In genomic region chr6:42781811-42782688, GRCh38 we compare ENCODE assay signal across 8 cellular contexts. TPM values are rescaled to one million over a fixed set of nuclear protein-coding genes. Genes with fewer than 3 reads are reported as not detected.
DNase-seq lines count a peak whose midpoint lies in the region; ATAC-seq and TF ChIP-seq lines count a peak whose summit lies in the region.

BICRAL (plus strand) TSS chr6:42782052; CDS start chr6:42822023, 39,971 bp downstream.

- H3K36me3 ChIP-seq in ES-I3 (ENCODE audit: insufficient read depth, low read length) (no peaks in the 10 kb centered on the region), SU-DHL-6 (ENCODE audit: low read length) (peaks cover 4% of the 10 kb centered on the region; the same call in 1 of the 2 replicates), thoracic aorta (no peaks in the 10 kb centered on the region)

- no peaks in the 10 kb centered on the region for H3K9me3 Mint-ChIP-seq in activated naive CD8-positive, alpha-beta T cell (ENCODE audit: low read depth)
- no peaks in the 10 kb centered on the region for H3K9me3 Mint-ChIP-seq in osteocyte (ENCODE audit: unreplicated experiment)

- ATAC-seq in thoracic aorta (ENCODE audit: insufficient number of reproducible peaks, low FRiP score, low read depth) (peak; percentile 61), HG03457 (IDR thresholded peaks at IDR 0.05; ENCODE audit: unreplicated experiment) (no peak)

- H3K4me3 ChIP-seq in SU-DHL-6 (ENCODE audit: insufficient read depth, low read length, poor library complexity, severe bottlenecking): peak within 1 kb of the TSS; percentile 72
- H3K4me3 ChIP-seq in thoracic aorta: peak within 1 kb of the TSS; percentile 89

- peaks cover 77% of the 10 kb centered on the region for H3F3A ChIP-seq in SU-DHL-6 (ENCODE audit: insufficient read depth)

- H3K36me3 Mint-ChIP-seq in activated naive CD8-positive, alpha-beta T cell: no peaks in the 10 kb centered on the region
- H3K36me3 Mint-ChIP-seq in osteocyte (ENCODE audit: unreplicated experiment): no peaks in the 10 kb centered on the region

- intact Hi-C loops in head of caudate nucleus (cut with DNase I): loop anchor here (2.0 to 10.0 kb wide), 3 partner anchors 35 to 95 kb away; partner anchors contain the start of genes PRPH2, RPL7L1 and TBCC

- TF ChIP-seq CTCF in SU-DHL-6 (IDR thresholded peaks at IDR 0.05; ENCODE audit: insufficient read depth, low read length, poor library complexity, severe bottlenecking) (no peak), osteocyte (IDR thresholded peaks at IDR 0.05) (no peak), thoracic aorta (IDR thresholded peaks at IDR 0.05) (no peak)

- peaks cover 52% of the 10 kb centered on the region for H3K79me2 ChIP-seq in SU-DHL-6 (ENCODE audit: insufficient read depth, low read length)

- no peak within 1 kb of the TSS for H2AFZ ChIP-seq in SU-DHL-6 (ENCODE audit: low read depth, low read length, severe bottlenecking)

- no peaks in the 10 kb centered on the region for H4K20me1 ChIP-seq in SU-DHL-6 (ENCODE audit: low read depth, low read length)

- H3K27me3 ChIP-seq in SU-DHL-6 (ENCODE audit: low read length) (no peaks in the 10 kb centered on the region), thoracic aorta (replicated peaks; ENCODE audit: insufficient read depth) (no peaks in the 10 kb centered on the region)

- no peaks in the 10 kb centered on the region for H3K9me3 ChIP-seq in ES-I3 (ENCODE audit: control insufficient read depth, insufficient read depth, low read length)
- no peaks in the 10 kb centered on the region for H3K9me3 ChIP-seq in SU-DHL-6 (ENCODE audit: insufficient read depth, low read length)
- no peaks in the 10 kb centered on the region for H3K9me3 ChIP-seq in thoracic aorta

- H3K27ac Mint-ChIP-seq in activated naive CD8-positive, alpha-beta T cell: peak within 1 kb of the TSS; percentile 100
- peak within 1 kb of the TSS; percentile 99 for H3K27ac Mint-ChIP-seq in osteocyte (ENCODE audit: unreplicated experiment)

- H3K27ac ChIP-seq in SU-DHL-6 (ENCODE audit: low read depth, low read length) (peak within 1 kb of the TSS; percentile 92), thoracic aorta (peak within 1 kb of the TSS; percentile 99 to 100)

- peak within 1 kb of the TSS; percentile 98 for H3K4me3 Mint-ChIP-seq in activated naive CD8-positive, alpha-beta T cell
- H3K4me3 Mint-ChIP-seq in osteocyte (ENCODE audit: unreplicated experiment): peak within 1 kb of the TSS; percentile 90

- H3K9me2 ChIP-seq in SU-DHL-6 (replicated peaks; ENCODE audit: insufficient read depth, low read length): no peaks in the 10 kb centered on the region

- peak within 1 kb of the TSS; percentile 99 for H3K4me2 ChIP-seq in SU-DHL-6 (ENCODE audit: low read depth, low read length, poor library complexity, severe bottlenecking)

- peak; percentile 83 for DNase-seq in MV-4-11 (lab: John Stamatoyannopoulos, UW)
- DNase-seq in head of caudate nucleus: peak in 41 of 42 donors; percentile 2 to 77 (median 42)
- peak; percentile 84 for DNase-seq in osteocyte (ENCODE audit: extremely low spot score, unreplicated experiment)
- DNase-seq in thoracic aorta (ENCODE audit: low spot score): no peak

- H3K4me1 Mint-ChIP-seq in activated naive CD8-positive, alpha-beta T cell (ENCODE audit: low read depth): peaks cover 29% of the 10 kb centered on the region
- H3K4me1 Mint-ChIP-seq in osteocyte (ENCODE audit: unreplicated experiment): peaks cover 28% of the 10 kb centered on the region

- peak within 1 kb of the TSS; percentile 99 for H3K9ac ChIP-seq in ES-I3 (ENCODE audit: low read depth, low read length)
- peak within 1 kb of the TSS; percentile 95 for H3K9ac ChIP-seq in SU-DHL-6 (ENCODE audit: low read length)

- H3K4me1 ChIP-seq in ES-I3 (ENCODE audit: insufficient read depth, low read length) (no peaks in the 10 kb centered on the region), thoracic aorta (ENCODE audit: control insufficient read depth in 1 of 2, low read depth in 2 of 2) (peaks cover 22 to 31% of the 10 kb centered on the region in 2 donors)

- no peaks in the 10 kb centered on the region for H3K27me3 Mint-ChIP-seq in activated naive CD8-positive, alpha-beta T cell
- H3K27me3 Mint-ChIP-seq in osteocyte (ENCODE audit: unreplicated experiment): no peaks in the 10 kb centered on the region

RNA-seq across cellular contexts. Expression of gene BICRAL, which starts in this region (rescaled TPM):
- total RNA-seq in osteocyte (12.0 and 12.7 TPM in 2 replicates), thoracic aorta (10 to 100 TPM; 16.5 to 18.8 TPM)
